1 cellular context compared by ENCODE assay signal in genomic region chr16:69186642-69187386, GRCh38.
A peak's percentile ranks its signal among the peaks of the same experiment; 100 is the strongest.
TF ChIP-seq lines count a peak whose summit lies in the region.

Gene SNTB2 (plus strand): TSS chr16:69187164. CDS start chr16:69187167, 3 bp downstream.

TF ChIP-seq in GM12878, 131 proteins besides CTCF, POLR2A, EP300 and RAD21 (continued from another document):
- TF ChIP-seq MTA2 (IDR thresholded peaks at IDR 0.05; ENCODE audit: low read depth): peak; percentile 95
